Comparison of ENCODE assay signal across 9 cellular contexts in the genomic region with DNA sequence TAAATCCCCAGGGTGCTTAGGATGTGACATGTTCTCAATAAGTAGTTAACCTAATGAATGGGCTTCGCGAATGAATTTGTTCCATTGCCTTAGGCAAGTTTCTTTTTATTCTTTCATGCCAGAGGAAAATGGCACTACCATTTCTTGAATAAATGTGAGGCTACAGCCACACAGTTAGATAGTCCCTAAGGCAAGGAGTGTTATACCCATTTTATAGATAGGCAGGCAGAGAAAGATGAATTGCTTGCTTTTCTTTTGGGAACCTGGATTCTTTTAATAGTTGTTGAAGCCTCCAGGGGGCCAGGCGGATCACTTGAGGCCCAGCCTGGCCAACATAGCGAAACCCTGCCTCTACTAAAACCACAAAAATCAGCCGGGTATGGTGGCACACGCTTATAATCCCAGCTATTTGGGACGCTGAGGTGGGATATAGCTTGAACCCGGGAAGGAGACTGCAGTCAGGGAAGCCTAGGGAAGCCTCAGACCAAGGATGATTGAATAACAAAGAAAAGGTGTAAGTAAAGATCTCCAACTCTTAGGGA. TPM values are rescaled to one million over a fixed set of nuclear protein-coding genes. Genes with fewer than 3 reads are reported as not detected.
A peak's percentile ranks its signal among the peaks of the same experiment; 100 is the strongest.
DNase-seq lines count a peak whose midpoint lies in the region; TF ChIP-seq lines count a peak whose summit lies in the region.
"Had no signal": no experiment of that assay in that cellular context is flagged by ENCODE, and none has a peak within 500 bp of the region (broad histone marks: within the 10 kb centered on the region; RNA-seq: fewer than 3 reads in every experiment).

No MANE protein-coding gene starts in this region.

- TF ChIP-seq CTCF in right atrium auricular region (IDR thresholded peaks at IDR 0.05), result no peak
- no peak for TF ChIP-seq CTCF in MCF 10A (IDR thresholded peaks at IDR 0.05; ENCODE audit: unreplicated experiment)

- no peaks in the 10 kb centered on the region for H3K27me3 ChIP-seq in right atrium auricular region

- H3K9me3 ChIP-seq in right atrium auricular region (no peaks in the 10 kb centered on the region), mesodermal cell (ENCODE audit: control insufficient read depth, low read length) (no peaks in the 10 kb centered on the region)

- H3K9me3 Mint-ChIP-seq in MCF 10A (ENCODE audit: unreplicated experiment), result no peaks in the 10 kb centered on the region

- peaks cover 96% of the 10 kb centered on the region for H3K36me3 Mint-ChIP-seq in MCF 10A (ENCODE audit: insufficient read depth, unreplicated experiment)

- H3K27me3 Mint-ChIP-seq in MCF 10A (ENCODE audit: insufficient read depth, unreplicated experiment), result no peaks in the 10 kb centered on the region

- H3K27ac ChIP-seq in right atrium auricular region (peak overlapping the region; percentile 91 to 93), mesodermal cell (ENCODE audit: low read depth, low read length, severe bottlenecking) (peak overlapping the region; percentile 97)

- CTCF ChIA-PET in MCF 10A (lab: Yijun Ruan, JAX), result interaction anchor here (0.6 to 1.4 kb wide), 2 partner anchors 26 to 658 kb away, joined by 3 to 4 read pairs; a partner anchor contains a TSS

- H3K4me1 ChIP-seq in right atrium auricular region, result peaks cover 0 to 33% of the 10 kb centered on the region in 2 donors
- peaks cover 4% of the 10 kb centered on the region for H3K4me1 ChIP-seq in mesodermal cell (ENCODE audit: control insufficient read depth, insufficient read depth, low read length, poor library complexity, severe bottlenecking)

- H3K4me3 Mint-ChIP-seq in MCF 10A (ENCODE audit: unreplicated experiment), result peak overlapping the region; percentile 98

- DNase-seq in right atrium auricular region (ENCODE audit: low spot score), result no peak
- no peak for DNase-seq in cardiac septum (ENCODE audit: low spot score)
- DNase-seq in MCF 10A (ENCODE audit: unreplicated experiment), result no peak
- DNase-seq in DMS53 treated with DMSO at 0.1 percent for 48 hours (lab: John Stamatoyannopoulos, UW; ENCODE audit: unreplicated experiment), result no peak
- no peak for DNase-seq in DMS153 (lab: John Stamatoyannopoulos, UW)
- no peak for DNase-seq in AG08396 (ENCODE audit: low spot score)
- no peak for DNase-seq in superior temporal gyrus (ENCODE audit: extremely low spot score)
- DNase-seq: NCI-H526 treated with DMSO at 0.1 percent for 48 hours had no signal

- H3K36me3 ChIP-seq in right atrium auricular region, result peaks cover 43% of the 10 kb centered on the region
- peaks cover 69% of the 10 kb centered on the region for H3K36me3 ChIP-seq in mesodermal cell (ENCODE audit: control insufficient read depth, insufficient read depth, low read length)

- peak overlapping the region; percentile 79 to 89 for H3K4me3 ChIP-seq in right atrium auricular region
- H3K4me3 ChIP-seq in mesodermal cell (ENCODE audit: extremely low read depth, insufficient read depth, low read length, poor library complexity, severe bottlenecking), result peak overlapping the region; percentile 91

- 18 to 30% methylated on average over 6 of the region's 8 CpGs for WGBS in mesodermal cell (ENCODE audit: insufficient coverage in 2 of 2), 2 experiments

- peak overlapping the region; percentile 99 for H3K27ac Mint-ChIP-seq in MCF 10A (ENCODE audit: low read depth, unreplicated experiment)

- intact Hi-C loops in cardiac septum (cut with DNase I) (no loop called here), MCF 10A (cut with micrococcal nuclease) (loop anchor here (10.0 kb wide), 1 partner anchor 573 kb away; no protein-coding TSS in a partner anchor)

- no TSS peak for BruUV-seq in MCF 10A (replicated peaks; lab: Mats Ljungman, UMichigan)

- POLR2A ChIA-PET in MCF 10A (lab: Yijun Ruan, JAX), result interaction anchor here (0.7 to 6.7 kb wide), 12 partner anchors 10 to 260 kb away, joined by 3 to 110 read pairs (median 12); a partner anchor contains a TSS

- peaks cover 22% of the 10 kb centered on the region for H3K4me1 Mint-ChIP-seq in MCF 10A (ENCODE audit: insufficient read depth, unreplicated experiment)

RNA-seq across cellular contexts. Expression of a gene that starts 0.9 kb away (rescaled TPM):
- total RNA-seq in right atrium auricular region, result 10 to 100 TPM; 11.8 to 16.0 TPM
- 22.5 TPM for total RNA-seq in cardiac septum
- total RNA-seq in MCF 10A (2022), result 90.9 and 134 TPM in 2 replicates
- polyA plus RNA-seq in mesodermal cell (2013, experiment 1 of 2), result 16.4 TPM
- polyA plus RNA-seq in mesodermal cell (2013, experiment 2 of 2), result 16.6 TPM

RNA-seq across cellular contexts. Expression of a gene that starts 1.1 kb away (rescaled TPM):
- total RNA-seq in right atrium auricular region, result 100 to 1,000 TPM; 231 to 249 TPM
- total RNA-seq in cardiac septum, result 266 TPM
- total RNA-seq in MCF 10A (2022), result 167 and 196 TPM in 2 replicates
- polyA plus RNA-seq in mesodermal cell (2013, experiment 1 of 2), result 134 TPM
- polyA plus RNA-seq in mesodermal cell (2013, experiment 2 of 2), result 111 TPM

RNA-seq across cellular contexts. Expression of a gene that starts 22.2 kb away (rescaled TPM):
- total RNA-seq in right atrium auricular region (1 to 10 TPM; 4.0 to 5.8 TPM), cardiac septum (11.4 TPM), MCF 10A (2022) (1.1 and 1.3 TPM in 2 replicates)
- 13.5 TPM for polyA plus RNA-seq in mesodermal cell (2013, experiment 1 of 2)
- polyA plus RNA-seq in mesodermal cell (2013, experiment 2 of 2), result 12.1 TPM

RNA-seq across cellular contexts. Expression of a gene that starts 25.9 kb away (rescaled TPM):
- total RNA-seq in right atrium auricular region (100 to 1,000 TPM; 118 to 141 TPM), cardiac septum (104 TPM), MCF 10A (2022) (83.8 and 92.0 TPM in 2 replicates)
- 130 TPM for polyA plus RNA-seq in mesodermal cell (2013, experiment 1 of 2)
- 118 TPM for polyA plus RNA-seq in mesodermal cell (2013, experiment 2 of 2)

RNA-seq across cellular contexts. Expression of a gene that starts 28.9 kb away (rescaled TPM):
- total RNA-seq in right atrium auricular region (100 to 1,000 TPM; 241 to 341 TPM), cardiac septum (252 TPM), MCF 10A (2022) (333 and 339 TPM in 2 replicates)
- 53.1 TPM for polyA plus RNA-seq in mesodermal cell (2013, experiment 1 of 2)
- 44.4 TPM for polyA plus RNA-seq in mesodermal cell (2013, experiment 2 of 2)
